1 cellular context compared by ENCODE assay signal in the genomic region with DNA sequence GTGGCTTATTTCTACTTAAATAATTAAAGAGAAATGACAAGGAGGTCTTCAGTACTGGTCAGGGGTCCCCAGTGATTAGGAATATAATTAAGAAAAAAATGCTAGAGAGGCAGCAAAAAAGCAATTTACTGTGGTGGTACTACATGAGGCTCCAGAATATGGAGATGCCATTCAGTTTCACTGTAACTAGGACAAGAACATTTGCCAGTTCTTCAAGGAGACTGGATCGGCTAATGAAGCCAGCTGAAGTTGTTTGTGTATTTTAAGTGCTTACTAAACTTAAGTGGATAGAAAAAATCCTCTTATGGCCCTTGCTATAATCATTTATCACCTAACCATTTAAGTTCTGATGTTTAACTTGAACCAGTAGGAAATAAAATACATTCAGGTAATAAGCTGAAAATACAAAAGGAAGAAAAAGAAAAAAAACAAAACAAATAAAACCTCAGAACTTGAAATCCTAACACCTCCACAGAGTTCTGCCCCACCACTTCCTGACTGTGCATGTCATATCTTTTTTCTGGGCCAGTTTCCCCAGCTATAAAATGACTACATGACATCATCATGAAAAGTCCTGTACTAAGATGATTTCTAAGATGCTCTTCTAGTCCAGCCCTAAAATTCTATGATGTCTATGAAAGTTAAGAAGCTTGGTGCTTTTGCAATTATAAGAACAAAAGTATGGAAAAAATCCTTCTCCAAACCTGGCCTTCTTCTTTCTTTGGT.
TF ChIP-seq lines count a peak whose summit lies in the region.

No MANE protein-coding gene starts in this region.

TF ChIP-seq in IMR-90, 13 proteins besides CTCF, POLR2A, EP300 and RAD21 (continued from another document):
- TF ChIP-seq, protein P1, sequence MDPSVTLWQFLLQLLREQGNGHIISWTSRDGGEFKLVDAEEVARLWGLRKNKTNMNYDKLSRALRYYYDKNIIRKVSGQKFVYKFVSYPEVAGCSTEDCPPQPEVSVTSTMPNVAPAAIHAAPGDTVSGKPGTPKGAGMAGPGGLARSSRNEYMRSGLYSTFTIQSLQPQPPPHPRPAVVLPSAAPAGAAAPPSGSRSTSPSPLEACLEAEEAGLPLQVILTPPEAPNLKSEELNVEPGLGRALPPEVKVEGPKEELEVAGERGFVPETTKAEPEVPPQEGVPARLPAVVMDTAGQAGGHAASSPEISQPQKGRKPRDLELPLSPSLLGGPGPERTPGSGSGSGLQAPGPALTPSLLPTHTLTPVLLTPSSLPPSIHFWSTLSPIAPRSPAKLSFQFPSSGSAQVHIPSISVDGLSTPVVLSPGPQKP (IDR thresholded peaks at IDR 0.05; ENCODE audit: borderline replicate concordance, low read depth, low read length) = no peak
